ENCODE assay signal across 11 cellular contexts in the genomic region with DNA sequence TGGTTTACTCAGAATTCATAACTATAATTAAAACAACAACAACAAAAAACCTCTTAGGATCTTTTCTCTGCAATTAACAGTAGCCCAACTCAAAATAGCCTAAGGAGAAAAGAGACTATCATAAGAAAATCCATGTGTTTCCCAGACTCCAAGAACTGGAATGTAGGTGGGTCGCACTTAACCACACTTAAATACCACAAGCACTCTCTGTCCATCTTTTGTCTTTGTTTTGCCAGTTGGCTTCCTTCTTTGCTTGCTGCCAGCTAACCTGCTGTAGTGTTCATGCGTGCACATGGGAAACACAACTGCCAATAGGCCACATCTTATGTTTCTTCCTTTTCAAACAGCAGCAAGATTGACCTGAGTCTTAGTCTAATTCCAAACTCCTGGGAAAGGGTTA. TPM values are rescaled to one million over a fixed set of nuclear protein-coding genes. Genes with fewer than 3 reads are reported as not detected.
A peak's percentile ranks its signal among the peaks of the same experiment; 100 is the strongest.
DNase-seq lines count a peak whose midpoint lies in the region; ATAC-seq and TF ChIP-seq lines count a peak whose summit lies in the region.
"Had no signal": no experiment of that assay in that cellular context is flagged by ENCODE, and none has a peak within 500 bp of the region (broad histone marks: within the 10 kb centered on the region; RNA-seq: fewer than 3 reads in every experiment).

No MANE protein-coding gene starts in this region.

- no peaks in the 10 kb centered on the region for H3K27me3 ChIP-seq in effector memory CD4-positive, alpha-beta T cell (replicated peaks; ENCODE audit: control insufficient read depth, insufficient read depth, low read length, poor library complexity, severe bottlenecking)
- H3K27me3 ChIP-seq in upper lobe of right lung, result no peaks in the 10 kb centered on the region
- H3K27me3 ChIP-seq in Caco-2 (replicated peaks; ENCODE audit: control insufficient read depth, insufficient read depth, low read length), result no peaks in the 10 kb centered on the region

- POLR2A ChIA-PET in T-cell (lab: Charles Lee), result no interaction called here
- POLR2A ChIA-PET in Caco-2 (lab: Charles Lee), result no interaction called here

- no peaks in the 10 kb centered on the region for H3K9me3 ChIP-seq in effector memory CD4-positive, alpha-beta T cell (ENCODE audit: control insufficient read depth, low read length)
- H3K9me3 ChIP-seq in upper lobe of right lung (no peaks in the 10 kb centered on the region), Caco-2 (no peaks in the 10 kb centered on the region)

- no peaks in the 10 kb centered on the region for H3K36me3 Mint-ChIP-seq in natural killer cell treated with Interleukin-12 subunit alpha and Interleukin-12 subunit beta and Interleukin-15 and Interleukin-18, amount 100 ng/mL, for 72 hours
- no peaks in the 10 kb centered on the region for H3K36me3 Mint-ChIP-seq in natural killer cell
- no peaks in the 10 kb centered on the region for H3K36me3 Mint-ChIP-seq in T-cell
- no peaks in the 10 kb centered on the region for H3K36me3 Mint-ChIP-seq in Caco-2 (ENCODE audit: insufficient read depth, unreplicated experiment)

- no peaks in the 10 kb centered on the region for H3K9me3 Mint-ChIP-seq in natural killer cell treated with Interleukin-12 subunit alpha and Interleukin-12 subunit beta and Interleukin-15 and Interleukin-18, amount 100 ng/mL, for 72 hours
- no peaks in the 10 kb centered on the region for H3K9me3 Mint-ChIP-seq in natural killer cell
- peaks cover 0 to 3% (median 0%) of the 10 kb centered on the region in 3 donors for H3K9me3 Mint-ChIP-seq in T-cell
- H3K9me3 Mint-ChIP-seq in Caco-2 (ENCODE audit: unreplicated experiment), result no peaks in the 10 kb centered on the region

- peak overlapping the region; percentile 13 to 87 for H3K27ac Mint-ChIP-seq in natural killer cell treated with Interleukin-12 subunit alpha and Interleukin-12 subunit beta and Interleukin-15 and Interleukin-18, amount 100 ng/mL, for 72 hours
- H3K27ac Mint-ChIP-seq in natural killer cell (no peak overlapping the region), T-cell (peak overlapping the region; percentile 99 to 100), Caco-2 (ENCODE audit: unreplicated experiment) (no peak overlapping the region)

- no peak for DNase-seq in natural killer cell treated with Interleukin-12 subunit alpha and Interleukin-12 subunit beta and Interleukin-15 and Interleukin-18, amount 100 ng/mL, for 72 hours (ENCODE audit: low spot score)
- DNase-seq in natural killer cell (no peak), T-cell (no peak), upper lobe of right lung (no peak), NCI-H1105 (lab: John Stamatoyannopoulos, UW) (no peak), Caco-2 (no peak)
- DNase-seq in effector memory CD4-positive, alpha-beta T cell, result no peak
- DNase-seq: kidney, NCI-H226, PC-3 had no signal

- peak overlapping the region; percentile 11 for H3K27ac ChIP-seq in effector memory CD4-positive, alpha-beta T cell (ENCODE audit: insufficient read depth, low read length, poor library complexity, severe bottlenecking)
- no peak overlapping the region for H3K27ac ChIP-seq in upper lobe of right lung

- CTCF ChIA-PET in T-cell (lab: Charles Lee), result interaction anchor here in 1 of 2 donors (1.7 kb wide), 1 partner anchor 24 kb away, joined by 4 read pairs; a partner anchor contains a TSS
- CTCF ChIA-PET in Caco-2 (lab: Charles Lee), result no interaction called here

- no peaks in the 10 kb centered on the region for H3K27me3 Mint-ChIP-seq in natural killer cell treated with Interleukin-12 subunit alpha and Interleukin-12 subunit beta and Interleukin-15 and Interleukin-18, amount 100 ng/mL, for 72 hours
- no peaks in the 10 kb centered on the region for H3K27me3 Mint-ChIP-seq in natural killer cell (ENCODE audit: low read depth in 2 of 2)
- no peaks in the 10 kb centered on the region for H3K27me3 Mint-ChIP-seq in T-cell
- no peaks in the 10 kb centered on the region for H3K27me3 Mint-ChIP-seq in Caco-2 (ENCODE audit: insufficient read depth, unreplicated experiment)

- H3K4me3 ChIP-seq in effector memory CD4-positive, alpha-beta T cell (ENCODE audit: insufficient read depth, low read depth, low read length, poor library complexity, severe bottlenecking), result peak overlapping the region; percentile 19
- H3K4me3 ChIP-seq in upper lobe of right lung (no peak overlapping the region), Caco-2 (ENCODE audit: low read depth, low read length) (no peak overlapping the region)

- BruUV-seq in Caco-2 (replicated peaks; lab: Mats Ljungman, UMichigan), result no TSS peak

- intact Hi-C loops in natural killer cell (cut with micrococcal nuclease), result no loop called here
- intact Hi-C loops in upper lobe of right lung (cut with DNase I), result no loop called here
- intact Hi-C loops in Caco-2 (cut with micrococcal nuclease; ENCODE audit: unreplicated experiment), result no loop called here

- no peaks in the 10 kb centered on the region for H3K36me3 ChIP-seq in effector memory CD4-positive, alpha-beta T cell (ENCODE audit: control insufficient read depth, insufficient read depth, low read length)
- H3K36me3 ChIP-seq in upper lobe of right lung, result no peaks in the 10 kb centered on the region
- H3K36me3 ChIP-seq in Caco-2 (ENCODE audit: control insufficient read depth, insufficient read depth, low read length), result no peaks in the 10 kb centered on the region

- H3K4me3 Mint-ChIP-seq in natural killer cell treated with Interleukin-12 subunit alpha and Interleukin-12 subunit beta and Interleukin-15 and Interleukin-18, amount 100 ng/mL, for 72 hours, result peak overlapping the region; percentile 87
- H3K4me3 Mint-ChIP-seq in natural killer cell (no peak overlapping the region), T-cell (peak overlapping the region in 1 of 3 donors; percentile 79), Caco-2 (ENCODE audit: unreplicated experiment) (no peak overlapping the region)

- peaks cover 39% of the 10 kb centered on the region for H3K4me1 ChIP-seq in effector memory CD4-positive, alpha-beta T cell (ENCODE audit: control insufficient read depth, insufficient read depth, low read length, poor library complexity, severe bottlenecking)
- H3K4me1 ChIP-seq in upper lobe of right lung (no peaks in the 10 kb centered on the region), Caco-2 (no peaks in the 10 kb centered on the region)

- ATAC-seq in natural killer cell treated with Interleukin-12 subunit alpha and Interleukin-12 subunit beta and Interleukin-15 and Interleukin-18, amount 100 ng/mL, for 72 hours, result no peak
- ATAC-seq in natural killer cell (no peak), T-cell (replicated peaks in 1 of 4) (no peak), upper lobe of right lung (peak; percentile 83), GM21367 (IDR thresholded peaks at IDR 0.05; ENCODE audit: unreplicated experiment) (no peak)
- ATAC-seq: PC-3 had no signal

- H3K4me1 Mint-ChIP-seq in natural killer cell treated with Interleukin-12 subunit alpha and Interleukin-12 subunit beta and Interleukin-15 and Interleukin-18, amount 100 ng/mL, for 72 hours (ENCODE audit: low read depth in 2 of 2), result peaks cover 31 to 33% of the 10 kb centered on the region in 2 donors
- H3K4me1 Mint-ChIP-seq in natural killer cell (peaks cover 15 to 21% of the 10 kb centered on the region in 2 donors), T-cell (peaks cover 63 to 65% (median 63%) of the 10 kb centered on the region in 3 donors), Caco-2 (ENCODE audit: low read depth, unreplicated experiment) (no peaks in the 10 kb centered on the region)

- no peak for TF ChIP-seq CTCF in natural killer cell (IDR thresholded peaks at IDR 0.05)
- TF ChIP-seq CTCF in upper lobe of right lung (IDR thresholded peaks at IDR 0.05), result no peak
- TF ChIP-seq CTCF in Caco-2 (IDR thresholded peaks at IDR 0.05; ENCODE audit: insufficient read depth in 1 of 2, low read depth in 1 of 2, low read length in 1 of 2, severe bottlenecking in 1 of 2, unreplicated experiment in 1 of 2), result no peak

RNA-seq across cellular contexts. Expression of a gene that starts 24.1 kb away (rescaled TPM):
- 10 to 100 TPM in 1 of 2 donors, 1 to 10 TPM in 1; 5.7 to 14.3 TPM for total RNA-seq in natural killer cell treated with Interleukin-12 subunit alpha and Interleukin-12 subunit beta and Interleukin-15 and Interleukin-18, amount 100 ng/mL, for 72 hours
- total RNA-seq in natural killer cell, result 1 to 10 TPM; 3.3 to 6.9 (median 6.1) TPM
- 10 to 100 TPM; 18.3 to 31.5 (median 25.1) TPM for total RNA-seq in T-cell
- 34.4 TPM for total RNA-seq in upper lobe of right lung
- total RNA-seq in Caco-2 (2022), result 11.1 and 11.3 TPM in 2 replicates

Comparison
In these comparisons a context has a peak if more than half of its experiments do, and no peak if none do; other contexts are left out.
1. H3K27ac Mint-ChIP-seq: peak in natural killer cell treated with Interleukin-12 subunit alpha and Interleukin-12 subunit beta and Interleukin-15 and Interleukin-18, amount 100 ng/mL, for 72 hours (2 of 2) and T-cell (2 of 2); none in natural killer cell (0 of 2) and Caco-2 (single experiment).